Comparison of ENCODE assay signal across 18 cellular contexts in the genomic region with DNA sequence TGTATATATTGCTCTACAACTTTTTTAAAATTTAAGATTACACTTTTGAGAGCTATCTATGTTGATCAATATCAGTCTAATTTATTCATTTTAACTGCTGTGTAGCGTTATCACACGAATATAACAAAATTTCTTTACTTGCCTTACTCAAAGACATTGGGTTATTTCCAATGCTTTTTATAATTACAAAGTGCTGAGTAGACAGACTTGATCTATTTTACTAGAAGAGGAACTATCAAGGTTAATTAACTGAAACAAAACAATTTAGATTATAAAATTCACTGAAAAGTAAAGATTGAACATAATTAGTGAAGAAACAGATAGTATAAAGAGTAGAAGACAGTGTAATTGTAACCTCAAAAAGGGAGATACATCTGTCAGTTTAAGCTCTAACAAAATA.
"Had no signal": no experiment of that assay in that cellular context is flagged by ENCODE, and none has a peak within 500 bp of the region (broad histone marks: within the 10 kb centered on the region; RNA-seq: fewer than 3 reads in every experiment).

No MANE protein-coding gene starts in this region.

- H3K9ac ChIP-seq: SK-N-SH had no signal

- H3K27me3 ChIP-seq: MG63 had no signal

- ATAC-seq: T-cell had no signal

- H3K9me3 ChIP-seq: MG63, SK-N-SH had no signal

- H3K9me2 ChIP-seq: SK-N-SH had no signal

- H3K36me3 ChIP-seq: MG63 had no signal

- H3K27ac ChIP-seq: RWPE1 had no signal

- H3K4me3 ChIP-seq: MG63 had no signal

- H3K4me2 ChIP-seq: SK-N-SH had no signal

- DNase-seq: MG63, NCI-H1092, NCI-H1105 treated with DMSO at 0.1 percent for 48 hours, NCI-H1417 treated with DMSO at 0.1 percent for 48 hours, NCI-H146, NCI-H1694 treated with DMSO at 0.1 percent for 48 hours, NCI-H1930, NCI-H2081, NCI-H2107, NCI-H2227 treated with DMSO at 0.1 percent for 48 hours, NCI-H524, NCI-H69, NCI-H774, SHP77, SK-N-SH, SW 1271, T-cell had no signal
